In the genomic region with DNA sequence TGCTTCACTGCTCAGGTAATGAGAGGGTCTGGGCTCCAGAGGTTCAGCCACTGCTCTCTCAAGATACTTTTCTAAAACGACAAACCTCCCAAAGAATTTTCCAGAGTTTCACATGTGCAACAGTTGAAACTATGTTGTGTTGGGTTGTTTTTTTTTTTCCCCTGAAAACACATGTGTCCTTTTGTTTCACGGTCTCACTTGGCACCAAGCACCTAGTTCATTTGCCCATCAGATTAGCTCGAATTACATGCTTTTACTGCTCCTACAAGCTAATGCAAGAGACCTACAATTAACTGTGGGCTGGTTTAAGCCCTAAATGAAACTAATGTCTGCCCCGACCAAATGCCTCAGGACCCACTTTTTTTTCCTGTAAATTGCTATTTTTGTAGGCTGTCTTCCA, we compare ENCODE assay signal across 1 cellular context.
TF ChIP-seq lines count a peak whose summit lies in the region.

No MANE protein-coding gene starts in this region.

TF ChIP-seq in HEK293, 187 proteins besides CTCF, POLR2A, EP300 and RAD21 (continued from another document):
- TF ChIP-seq, protein P1, sequence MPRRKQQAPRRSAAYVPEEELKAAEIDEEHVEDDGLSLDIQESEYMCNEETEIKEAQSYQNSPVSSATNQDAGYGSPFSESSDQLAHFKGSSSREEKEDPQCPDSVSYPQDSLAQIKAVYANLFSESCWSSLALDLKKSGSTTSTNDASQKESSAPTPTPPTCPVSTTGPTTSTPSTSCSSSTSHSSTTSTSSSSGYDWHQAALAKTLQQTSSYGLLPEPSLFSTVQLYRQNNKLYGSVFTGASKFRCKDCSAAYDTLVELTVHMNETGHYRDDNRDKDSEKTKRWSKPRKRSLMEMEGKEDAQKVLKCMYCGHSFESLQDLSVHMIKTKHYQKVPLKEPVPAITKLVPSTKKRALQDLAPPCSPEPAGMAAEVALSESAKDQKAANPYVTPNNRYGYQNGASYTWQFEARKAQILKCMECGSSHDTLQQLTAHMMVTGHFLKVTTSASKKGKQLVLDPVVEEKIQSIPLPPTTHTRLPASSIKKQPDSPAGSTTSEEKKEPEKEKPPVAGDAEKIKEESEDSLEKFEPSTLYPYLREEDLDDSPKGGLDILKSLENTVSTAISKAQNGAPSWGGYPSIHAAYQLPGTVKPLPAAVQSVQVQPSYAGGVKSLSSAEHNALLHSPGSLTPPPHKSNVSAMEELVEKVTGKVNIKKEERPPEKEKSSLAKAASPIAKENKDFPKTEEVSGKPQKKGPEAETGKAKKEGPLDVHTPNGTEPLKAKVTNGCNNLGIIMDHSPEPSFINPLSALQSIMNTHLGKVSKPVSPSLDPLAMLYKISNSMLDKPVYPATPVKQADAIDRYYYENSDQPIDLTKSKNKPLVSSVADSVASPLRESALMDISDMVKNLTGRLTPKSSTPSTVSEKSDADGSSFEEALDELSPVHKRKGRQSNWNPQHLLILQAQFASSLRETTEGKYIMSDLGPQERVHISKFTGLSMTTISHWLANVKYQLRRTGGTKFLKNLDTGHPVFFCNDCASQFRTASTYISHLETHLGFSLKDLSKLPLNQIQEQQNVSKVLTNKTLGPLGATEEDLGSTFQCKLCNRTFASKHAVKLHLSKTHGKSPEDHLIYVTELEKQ (tag by site-specific recombination; IDR thresholded peaks at IDR 0.05; ENCODE audit: borderline replicate concordance), result no peak
- TF ChIP-seq SP2 (tag by site-specific recombination; IDR thresholded peaks at IDR 0.05), result no peak
- TF ChIP-seq ZNF23 (tag by site-specific recombination; IDR thresholded peaks at IDR 0.05; ENCODE audit: borderline replicate concordance), result no peak
- TF ChIP-seq ZNF140 (tag by site-specific recombination; IDR thresholded peaks at IDR 0.05), result no peak
- TF ChIP-seq ZNF510 (tag by site-specific recombination; IDR thresholded peaks at IDR 0.05; ENCODE audit: insufficient replicate concordance), result no peak
- TF ChIP-seq, protein P2, sequence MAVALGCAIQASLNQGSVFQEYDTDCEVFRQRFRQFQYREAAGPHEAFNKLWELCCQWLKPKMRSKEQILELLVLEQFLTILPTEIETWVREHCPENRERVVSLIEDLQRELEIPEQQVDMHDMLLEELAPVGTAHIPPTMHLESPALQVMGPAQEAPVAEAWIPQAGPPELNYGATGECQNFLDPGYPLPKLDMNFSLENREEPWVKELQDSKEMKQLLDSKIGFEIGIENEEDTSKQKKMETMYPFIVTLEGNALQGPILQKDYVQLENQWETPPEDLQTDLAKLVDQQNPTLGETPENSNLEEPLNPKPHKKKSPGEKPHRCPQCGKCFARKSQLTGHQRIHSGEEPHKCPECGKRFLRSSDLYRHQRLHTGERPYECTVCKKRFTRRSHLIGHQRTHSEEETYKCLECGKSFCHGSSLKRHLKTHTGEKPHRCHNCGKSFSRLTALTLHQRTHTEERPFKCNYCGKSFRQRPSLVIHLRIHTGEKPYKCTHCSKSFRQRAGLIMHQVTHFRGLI (tag by site-specific recombination; IDR thresholded peaks at IDR 0.05), result no peak
- no peak for TF ChIP-seq ZFP41 (tag by site-specific recombination; IDR thresholded peaks at IDR 0.05; ENCODE audit: borderline replicate concordance)
- TF ChIP-seq ZNF596 (tag by site-specific recombination; IDR thresholded peaks at IDR 0.05), result no peak
- no peak for TF ChIP-seq ZNF423 (tag by site-specific recombination; IDR thresholded peaks at IDR 0.05)
- peak; percentile 54 for TF ChIP-seq OSR2 (tag by site-specific recombination; IDR thresholded peaks at IDR 0.05)
- TF ChIP-seq ZNF843 (tag by site-specific recombination; IDR thresholded peaks at IDR 0.05), result peak; percentile 62
- TF ChIP-seq SETDB1 (IDR thresholded peaks at IDR 0.05; ENCODE audit: insufficient read length, low read length), result no peak
- TF ChIP-seq, protein P3, sequence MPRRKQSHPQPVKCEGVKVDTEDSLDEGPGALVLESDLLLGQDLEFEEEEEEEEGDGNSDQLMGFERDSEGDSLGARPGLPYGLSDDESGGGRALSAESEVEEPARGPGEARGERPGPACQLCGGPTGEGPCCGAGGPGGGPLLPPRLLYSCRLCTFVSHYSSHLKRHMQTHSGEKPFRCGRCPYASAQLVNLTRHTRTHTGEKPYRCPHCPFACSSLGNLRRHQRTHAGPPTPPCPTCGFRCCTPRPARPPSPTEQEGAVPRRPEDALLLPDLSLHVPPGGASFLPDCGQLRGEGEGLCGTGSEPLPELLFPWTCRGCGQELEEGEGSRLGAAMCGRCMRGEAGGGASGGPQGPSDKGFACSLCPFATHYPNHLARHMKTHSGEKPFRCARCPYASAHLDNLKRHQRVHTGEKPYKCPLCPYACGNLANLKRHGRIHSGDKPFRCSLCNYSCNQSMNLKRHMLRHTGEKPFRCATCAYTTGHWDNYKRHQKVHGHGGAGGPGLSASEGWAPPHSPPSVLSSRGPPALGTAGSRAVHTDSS (tag by site-specific recombination; IDR thresholded peaks at IDR 0.05), result no peak
- TF ChIP-seq ZNF223 (tag by site-specific recombination; IDR thresholded peaks at IDR 0.05), result no peak
- TF ChIP-seq SP7 (tag by site-specific recombination; IDR thresholded peaks at IDR 0.05), result peak; percentile 98
- TF ChIP-seq, protein P4, sequence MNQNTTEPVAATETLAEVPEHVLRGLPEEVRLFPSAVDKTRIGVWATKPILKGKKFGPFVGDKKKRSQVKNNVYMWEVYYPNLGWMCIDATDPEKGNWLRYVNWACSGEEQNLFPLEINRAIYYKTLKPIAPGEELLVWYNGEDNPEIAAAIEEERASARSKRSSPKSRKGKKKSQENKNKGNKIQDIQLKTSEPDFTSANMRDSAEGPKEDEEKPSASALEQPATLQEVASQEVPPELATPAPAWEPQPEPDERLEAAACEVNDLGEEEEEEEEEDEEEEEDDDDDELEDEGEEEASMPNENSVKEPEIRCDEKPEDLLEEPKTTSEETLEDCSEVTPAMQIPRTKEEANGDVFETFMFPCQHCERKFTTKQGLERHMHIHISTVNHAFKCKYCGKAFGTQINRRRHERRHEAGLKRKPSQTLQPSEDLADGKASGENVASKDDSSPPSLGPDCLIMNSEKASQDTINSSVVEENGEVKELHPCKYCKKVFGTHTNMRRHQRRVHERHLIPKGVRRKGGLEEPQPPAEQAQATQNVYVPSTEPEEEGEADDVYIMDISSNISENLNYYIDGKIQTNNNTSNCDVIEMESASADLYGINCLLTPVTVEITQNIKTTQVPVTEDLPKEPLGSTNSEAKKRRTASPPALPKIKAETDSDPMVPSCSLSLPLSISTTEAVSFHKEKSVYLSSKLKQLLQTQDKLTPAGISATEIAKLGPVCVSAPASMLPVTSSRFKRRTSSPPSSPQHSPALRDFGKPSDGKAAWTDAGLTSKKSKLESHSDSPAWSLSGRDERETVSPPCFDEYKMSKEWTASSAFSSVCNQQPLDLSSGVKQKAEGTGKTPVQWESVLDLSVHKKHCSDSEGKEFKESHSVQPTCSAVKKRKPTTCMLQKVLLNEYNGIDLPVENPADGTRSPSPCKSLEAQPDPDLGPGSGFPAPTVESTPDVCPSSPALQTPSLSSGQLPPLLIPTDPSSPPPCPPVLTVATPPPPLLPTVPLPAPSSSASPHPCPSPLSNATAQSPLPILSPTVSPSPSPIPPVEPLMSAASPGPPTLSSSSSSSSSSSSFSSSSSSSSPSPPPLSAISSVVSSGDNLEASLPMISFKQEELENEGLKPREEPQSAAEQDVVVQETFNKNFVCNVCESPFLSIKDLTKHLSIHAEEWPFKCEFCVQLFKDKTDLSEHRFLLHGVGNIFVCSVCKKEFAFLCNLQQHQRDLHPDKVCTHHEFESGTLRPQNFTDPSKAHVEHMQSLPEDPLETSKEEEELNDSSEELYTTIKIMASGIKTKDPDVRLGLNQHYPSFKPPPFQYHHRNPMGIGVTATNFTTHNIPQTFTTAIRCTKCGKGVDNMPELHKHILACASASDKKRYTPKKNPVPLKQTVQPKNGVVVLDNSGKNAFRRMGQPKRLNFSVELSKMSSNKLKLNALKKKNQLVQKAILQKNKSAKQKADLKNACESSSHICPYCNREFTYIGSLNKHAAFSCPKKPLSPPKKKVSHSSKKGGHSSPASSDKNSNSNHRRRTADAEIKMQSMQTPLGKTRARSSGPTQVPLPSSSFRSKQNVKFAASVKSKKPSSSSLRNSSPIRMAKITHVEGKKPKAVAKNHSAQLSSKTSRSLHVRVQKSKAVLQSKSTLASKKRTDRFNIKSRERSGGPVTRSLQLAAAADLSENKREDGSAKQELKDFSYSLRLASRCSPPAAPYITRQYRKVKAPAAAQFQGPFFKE (tag by site-specific recombination; IDR thresholded peaks at IDR 0.05; ENCODE audit: borderline replicate concordance), result no peak
- peak; percentile 67 for TF ChIP-seq ZXDB (tag by site-specific recombination; IDR thresholded peaks at IDR 0.05)
- TF ChIP-seq MZF1 (tag by site-specific recombination; IDR thresholded peaks at IDR 0.05; ENCODE audit: borderline replicate concordance), result no peak
- TF ChIP-seq ZFP37 (tag by site-specific recombination; IDR thresholded peaks at IDR 0.05), result no peak
- TF ChIP-seq, protein P5, sequence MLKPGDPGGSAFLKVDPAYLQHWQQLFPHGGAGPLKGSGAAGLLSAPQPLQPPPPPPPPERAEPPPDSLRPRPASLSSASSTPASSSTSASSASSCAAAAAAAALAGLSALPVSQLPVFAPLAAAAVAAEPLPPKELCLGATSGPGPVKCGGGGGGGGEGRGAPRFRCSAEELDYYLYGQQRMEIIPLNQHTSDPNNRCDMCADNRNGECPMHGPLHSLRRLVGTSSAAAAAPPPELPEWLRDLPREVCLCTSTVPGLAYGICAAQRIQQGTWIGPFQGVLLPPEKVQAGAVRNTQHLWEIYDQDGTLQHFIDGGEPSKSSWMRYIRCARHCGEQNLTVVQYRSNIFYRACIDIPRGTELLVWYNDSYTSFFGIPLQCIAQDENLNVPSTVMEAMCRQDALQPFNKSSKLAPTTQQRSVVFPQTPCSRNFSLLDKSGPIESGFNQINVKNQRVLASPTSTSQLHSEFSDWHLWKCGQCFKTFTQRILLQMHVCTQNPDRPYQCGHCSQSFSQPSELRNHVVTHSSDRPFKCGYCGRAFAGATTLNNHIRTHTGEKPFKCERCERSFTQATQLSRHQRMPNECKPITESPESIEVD (tag by site-specific recombination; IDR thresholded peaks at IDR 0.05), result peak; percentile 48
- peak; percentile 66 for TF ChIP-seq ZNF335 (tag by site-specific recombination; conservative IDR thresholded peaks at IDR 0.05)
- TF ChIP-seq, protein P6, sequence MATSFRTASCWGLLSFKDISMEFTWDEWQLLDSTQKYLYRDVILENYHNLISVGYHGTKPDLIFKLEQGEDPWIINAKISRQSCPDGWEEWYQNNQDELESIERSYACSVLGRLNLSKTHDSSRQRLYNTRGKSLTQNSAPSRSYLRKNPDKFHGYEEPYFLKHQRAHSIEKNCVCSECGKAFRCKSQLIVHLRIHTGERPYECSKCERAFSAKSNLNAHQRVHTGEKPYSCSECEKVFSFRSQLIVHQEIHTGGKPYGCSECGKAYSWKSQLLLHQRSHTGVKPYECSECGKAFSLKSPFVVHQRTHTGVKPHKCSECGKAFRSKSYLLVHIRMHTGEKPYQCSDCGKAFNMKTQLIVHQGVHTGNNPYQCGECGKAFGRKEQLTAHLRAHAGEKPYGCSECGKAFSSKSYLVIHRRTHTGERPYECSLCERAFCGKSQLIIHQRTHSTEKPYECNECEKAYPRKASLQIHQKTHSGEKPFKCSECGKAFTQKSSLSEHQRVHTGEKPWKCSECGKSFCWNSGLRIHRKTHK (tag by site-specific recombination; IDR thresholded peaks at IDR 0.05), result no peak
- TF ChIP-seq, protein P7, sequence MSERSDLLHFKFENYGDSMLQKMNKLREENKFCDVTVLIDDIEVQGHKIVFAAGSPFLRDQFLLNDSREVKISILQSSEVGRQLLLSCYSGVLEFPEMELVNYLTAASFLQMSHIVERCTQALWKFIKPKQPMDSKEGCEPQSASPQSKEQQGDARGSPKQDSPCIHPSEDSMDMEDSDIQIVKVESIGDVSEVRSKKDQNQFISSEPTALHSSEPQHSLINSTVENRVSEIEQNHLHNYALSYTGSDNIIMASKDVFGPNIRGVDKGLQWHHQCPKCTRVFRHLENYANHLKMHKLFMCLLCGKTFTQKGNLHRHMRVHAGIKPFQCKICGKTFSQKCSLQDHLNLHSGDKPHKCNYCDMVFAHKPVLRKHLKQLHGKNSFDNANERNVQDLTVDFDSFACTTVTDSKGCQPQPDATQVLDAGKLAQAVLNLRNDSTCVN (tag by site-specific recombination; optimal IDR thresholded peaks at IDR 0.05), result no peak
- peak; percentile 13; the same call in 1 of the 2 replicates for TF ChIP-seq GLIS1 (tag by site-specific recombination; IDR thresholded peaks at IDR 0.05)
TF ChIP-seq in HEK293: peak in this region for 19.
